ENCODE assay signal across 8 cellular contexts in the genomic region with DNA sequence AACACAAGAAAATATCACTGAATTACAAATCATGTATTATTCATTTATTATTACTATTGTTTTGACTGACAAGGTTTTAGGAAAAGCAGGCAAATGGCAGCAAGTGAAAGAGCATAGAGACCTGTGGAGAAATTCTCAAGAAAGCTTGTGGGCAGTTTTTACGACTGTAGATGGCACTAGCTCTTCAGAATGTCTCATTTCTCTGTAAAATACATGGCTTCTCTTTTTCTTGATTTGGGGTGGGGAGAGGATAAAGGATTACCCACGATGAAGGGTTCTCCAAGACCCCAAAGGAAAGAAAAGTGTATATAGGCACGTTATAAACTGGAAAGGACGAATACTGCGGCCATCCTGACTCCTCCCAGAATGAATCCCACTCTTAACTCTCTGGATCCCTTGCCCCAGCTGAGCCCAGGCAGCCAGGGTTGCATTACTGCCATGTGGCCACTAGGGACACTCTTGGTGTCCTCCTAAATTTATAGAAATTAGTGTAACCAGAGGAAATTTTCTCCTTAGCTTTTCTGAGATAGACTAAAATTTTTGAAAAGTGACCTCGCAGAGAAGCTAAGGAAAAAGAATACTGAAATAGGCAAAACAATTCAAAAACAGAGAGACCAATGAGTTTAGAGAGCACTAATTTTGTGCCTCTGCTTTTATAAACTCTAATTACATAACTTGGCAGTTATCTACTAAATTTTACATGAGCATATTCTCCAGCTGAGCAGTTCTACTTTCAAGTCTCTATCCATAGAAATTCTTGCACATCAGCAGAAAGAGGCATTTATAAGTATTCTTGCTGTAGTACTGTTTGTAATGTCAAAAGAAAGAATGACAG. TPM values are rescaled to one million over a fixed set of nuclear protein-coding genes. Genes with fewer than 3 reads are reported as not detected.
DNase-seq lines count a peak whose midpoint lies in the region; ATAC-seq and TF ChIP-seq lines count a peak whose summit lies in the region.

No MANE protein-coding gene starts in this region.

- H3K9me3 ChIP-seq in endodermal cell (ENCODE audit: control insufficient read depth, low read length), result no peaks in the 10 kb centered on the region
- H3K9me3 ChIP-seq in aorta (ENCODE audit: control insufficient read depth, low read length), result no peaks in the 10 kb centered on the region

- H3K36me3 ChIP-seq in endodermal cell (ENCODE audit: control insufficient read depth, insufficient read depth, low read length), result no peaks in the 10 kb centered on the region
- no peaks in the 10 kb centered on the region for H3K36me3 ChIP-seq in aorta (ENCODE audit: control insufficient read depth in 1 of 2, insufficient read depth in 2 of 2, low read length in 1 of 2)

- peaks cover 4% of the 10 kb centered on the region for H3K36me3 Mint-ChIP-seq in endodermal cell (ENCODE audit: low read depth)

- ATAC-seq in aorta (ENCODE audit: low FRiP score), result peak; percentile 85

- H3K27me3 ChIP-seq in endodermal cell (ENCODE audit: control insufficient read depth, insufficient read depth, low read length, poor library complexity, severe bottlenecking) (no peaks in the 10 kb centered on the region), aorta (ENCODE audit: control insufficient read depth in 1 of 2, insufficient read depth in 2 of 2, low read length in 1 of 2) (no peaks in the 10 kb centered on the region)

- WGBS in endodermal cell (ENCODE audit: insufficient coverage in 1 of 2, insufficient read length in 1 of 2), 2 experiments, result 0 to 14% methylated on average over 1 to 5 of the region's 6 CpGs
- 0 to 5% methylated on average over 6 of the region's 6 CpGs for WGBS in aorta, 2 donors

- intact Hi-C loops in aorta (cut with DNase I), result no loop called here

- no peak overlapping the region for H3K27ac ChIP-seq in endodermal cell (ENCODE audit: low read depth, low read length)
- no peak overlapping the region for H3K27ac ChIP-seq in aorta (ENCODE audit: low read depth in 1 of 2, low read length in 2 of 2)

- CTCF ChIA-PET in HEK293T (lab: Yijun Ruan, JAX), result interaction anchor here (0.6 to 2.8 kb wide), 20 partner anchors 8 to 317 kb away, joined by 3 to 12 read pairs (median 4); partner anchors contain the start of gene PCDH19

- peak overlapping the region; percentile 26 for H3K27ac Mint-ChIP-seq in endodermal cell

- no peaks in the 10 kb centered on the region for H3K4me1 ChIP-seq in endodermal cell (ENCODE audit: control insufficient read depth, insufficient read depth, low read length)
- no peaks in the 10 kb centered on the region for H3K4me1 ChIP-seq in aorta (ENCODE audit: control insufficient read depth in 1 of 2, insufficient read depth in 2 of 2, low read length in 2 of 2)

- DNase-seq in NCI-H524 (lab: John Stamatoyannopoulos, UW) (peak; percentile 6 to 69), NCI-H524 treated with DMSO at 0.1 percent for 48 hours (lab: John Stamatoyannopoulos, UW) (no peak), HEK293T (ENCODE audit: extremely low spot score) (peak; percentile 88), SK-N-DZ (ENCODE audit: low spot score) (peak; percentile 10), endodermal cell (peak; percentile 85), medulla oblongata (ENCODE audit: extremely low spot score) (peak; percentile 46), aorta (peak in 1 of 2 donors; percentile 52), NCI-H446 treated with DMSO at 0.1 percent for 48 hours (lab: John Stamatoyannopoulos, UW) (no peak)

- POLR2A ChIA-PET in HEK293T (lab: Yijun Ruan, JAX), result no interaction called here

- no peak overlapping the region for H3K9ac ChIP-seq in endodermal cell (ENCODE audit: extremely low read depth, low read length, poor library complexity, severe bottlenecking)

- H3K27me3 Mint-ChIP-seq in endodermal cell (ENCODE audit: insufficient read depth), result no peaks in the 10 kb centered on the region

- TF ChIP-seq CTCF in endodermal cell (conservative IDR thresholded peaks at IDR 0.05), result peak; percentile 93

- H3K4me3 ChIP-seq in endodermal cell (ENCODE audit: low read length), result peak overlapping the region; percentile 72
- H3K4me3 ChIP-seq in aorta (ENCODE audit: low read length in 2 of 2), result no peak overlapping the region

- H3K4me3 Mint-ChIP-seq in endodermal cell, result peak overlapping the region; percentile 47

- H3K9me3 Mint-ChIP-seq in endodermal cell, result peaks cover 5% of the 10 kb centered on the region

- peaks cover 4% of the 10 kb centered on the region for H3K4me1 Mint-ChIP-seq in endodermal cell

TF ChIP-seq in HEK293T, 16 proteins besides CTCF, POLR2A, EP300 and RAD21:
- TF ChIP-seq LEF1 (IDR thresholded peaks at IDR 0.05; ENCODE audit: borderline replicate concordance), result no peak
- TF ChIP-seq SUZ12 (IDR thresholded peaks at IDR 0.05), result no peak
- TF ChIP-seq, protein P1, sequence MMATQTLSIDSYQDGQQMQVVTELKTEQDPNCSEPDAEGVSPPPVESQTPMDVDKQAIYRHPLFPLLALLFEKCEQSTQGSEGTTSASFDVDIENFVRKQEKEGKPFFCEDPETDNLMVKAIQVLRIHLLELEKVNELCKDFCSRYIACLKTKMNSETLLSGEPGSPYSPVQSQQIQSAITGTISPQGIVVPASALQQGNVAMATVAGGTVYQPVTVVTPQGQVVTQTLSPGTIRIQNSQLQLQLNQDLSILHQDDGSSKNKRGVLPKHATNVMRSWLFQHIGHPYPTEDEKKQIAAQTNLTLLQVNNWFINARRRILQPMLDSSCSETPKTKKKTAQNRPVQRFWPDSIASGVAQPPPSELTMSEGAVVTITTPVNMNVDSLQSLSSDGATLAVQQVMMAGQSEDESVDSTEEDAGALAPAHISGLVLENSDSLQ (IDR thresholded peaks at IDR 0.05), result no peak
- no peak for TF ChIP-seq SP1 (IDR thresholded peaks at IDR 0.05)
- TF ChIP-seq CTBP1 (IDR thresholded peaks at IDR 0.05; ENCODE audit: borderline replicate concordance), result no peak
- TF ChIP-seq ELF4 (IDR thresholded peaks at IDR 0.05), result no peak
- no peak for TF ChIP-seq TARDBP (IDR thresholded peaks at IDR 0.05)
- no peak for TF ChIP-seq L3MBTL2 (conservative IDR thresholded peaks at IDR 0.05)
- TF ChIP-seq NFRKB (IDR thresholded peaks at IDR 0.05), result no peak
- no peak for TF ChIP-seq FOXK2 (IDR thresholded peaks at IDR 0.05)

RNA-seq across cellular contexts. Expression of gene PCDH19, which starts 37.7 kb away (rescaled TPM):
- 0.02 TPM in 1 of 2 replicates, not detected in the other for polyA plus RNA-seq in SK-N-DZ (2014; cell fraction: cytosol; rRNA removed)
- polyA plus RNA-seq in SK-N-DZ (2014; cell fraction: nucleus; rRNA removed), result not detected in 2 replicates
- total RNA-seq in endodermal cell (1 to 10 TPM in 1 of 2 donors, under 1 TPM in 1; 0.20 to 1.5 TPM), aorta (1 to 10 TPM; 4.2 to 4.6 TPM)
- 5.1 TPM for polyA plus RNA-seq in endodermal cell (2013, experiment 1 of 2)
- polyA plus RNA-seq in endodermal cell (2013, experiment 2 of 2), result 5.9 TPM
- under 1 TPM; 0.10 to 0.13 TPM for polyA plus RNA-seq in aorta

Comparison
In these comparisons a context has a peak if more than half of its experiments do, and no peak if none do; other contexts are left out.
1. DNase-seq: peak in NCI-H524 (2 of 2), HEK293T (single experiment), SK-N-DZ (single experiment), endodermal cell (single experiment) and medulla oblongata (single experiment); none in NCI-H524 treated with DMSO at 0.1 percent for 48 hours (single experiment) and NCI-H446 treated with DMSO at 0.1 percent for 48 hours (single experiment).